ENCODE assay signal across 38 cellular contexts in genomic region chr12:25287610-25288009, GRCh38.
"Had no signal": no experiment of that assay in that cellular context is flagged by ENCODE, and none has a peak within 500 bp of the region (broad histone marks: within the 10 kb centered on the region; RNA-seq: fewer than 3 reads in every experiment).

No MANE protein-coding gene starts in this region.

- H3K9me3 Mint-ChIP-seq: activated naive CD4-positive, alpha-beta T cell treated with anti-CD3 and anti-CD28 coated beads, Interleukin-2, amount 10 ng/mL, durations not matched to agents 7 days and 5 days; activated naive CD8-positive, alpha-beta T cell treated with anti-CD3 and anti-CD28 coated beads for 36 hours; activated T-helper 17 cell treated with anti-CD3 and anti-CD28 coated beads, Interleukin-2, amount 50 U/mL, for 72 hours had no signal

- H3K4me1 Mint-ChIP-seq: activated T-helper 17 cell treated with anti-CD3 and anti-CD28 coated beads, Interleukin-2, amount 50 U/mL, for 72 hours; brain had no signal

- DNase-seq: activated effector memory CD4-positive, alpha-beta T cell treated with anti-CD3 and anti-CD28 coated beads, Interleukin-2, amount 50 U/mL, for 16 hours; activated effector memory CD4-positive, alpha-beta T cell treated with Interleukin-2 at 50 U/mL for 16 hours; activated gamma-delta T cell; activated gamma-delta T cell treated with Interleukin-2 at 50 U/mL for 16 hours; activated naive CD4-positive, alpha-beta T cell; activated naive CD4-positive, alpha-beta T cell treated with anti-CD3 and anti-CD28 coated beads for 36 hours; activated naive CD4-positive, alpha-beta T cell treated with anti-CD3 and anti-CD28 coated beads, Interleukin-2, amount 10 ng/mL, durations not matched to agents 7 days and 5 days; activated naive CD4-positive, alpha-beta T cell treated with anti-CD3 and anti-CD28 coated beads, Interleukin-2, amount 50 U/mL, for 16 hours; activated naive CD4-positive, alpha-beta T cell treated with Interleukin-2 at 50 U/mL for 16 hours; activated naive CD8-positive, alpha-beta T cell treated with anti-CD3 and anti-CD28 coated beads for 36 hours; activated naive CD8-positive, alpha-beta T cell treated with anti-CD3 and anti-CD28 coated beads, Interleukin-2, amount 10 ng/mL, durations not matched to agents 7 days and 5 days; activated naive CD8-positive, alpha-beta T cell treated with anti-CD3 and anti-CD28 coated beads, Interleukin-2, amount 50 U/mL, for 24 hours; activated T-cell treated with anti-CD3 and anti-CD28 coated beads, Interleukin-2, amount 50 U/mL, for 1 hour; activated T-cell treated with anti-CD3 and anti-CD28 coated beads, Interleukin-2, amount 50 U/mL, for 24 hours; activated T-cell treated with anti-CD3 and anti-CD28 coated beads, Interleukin-2, amount 50 U/mL, for 4 hours; activated T-cell treated with anti-CD3 and anti-CD28 coated beads, Interleukin-2, amount 50 U/mL, for 48 hours; activated T-cell treated with anti-CD3 and anti-CD28 coated beads, Interleukin-2, amount 50 U/mL, for 72 hours; adrenal gland; amniotic stem cell; amygdala; anterior cingulate cortex; aorta; body of pancreas; brain microvascular endothelial cell; caudate nucleus; central memory CD4-positive, alpha-beta T cell; cerebellar nuclear complex had no signal

- ATAC-seq: activated naive CD4-positive, alpha-beta T cell treated with anti-CD3 and anti-CD28 coated beads, Interleukin-2, amount 50 U/mL, for 72 hours; activated naive CD8-positive, alpha-beta T cell treated with anti-CD3 and anti-CD28 coated beads, Interleukin-2, amount 50 U/mL, for 24 hours; activated T-cell treated with anti-CD3 and anti-CD28 coated beads, Interleukin-2, amount 50 U/mL, for 4 hours; activated T-cell treated with anti-CD3 and anti-CD28 coated beads, Interleukin-2, amount 50 U/mL, for 72 hours; activated T-helper 17 cell treated with anti-CD3 and anti-CD28 coated beads, Interleukin-2, amount 50 U/mL, for 72 hours; body of pancreas had no signal

- H3K27ac Mint-ChIP-seq: activated naive CD4-positive, alpha-beta T cell treated with anti-CD3 and anti-CD28 coated beads for 36 hours; activated naive CD4-positive, alpha-beta T cell treated with anti-CD3 and anti-CD28 coated beads, Interleukin-2, amount 10 ng/mL, durations not matched to agents 7 days and 5 days; activated naive CD4-positive, alpha-beta T cell treated with anti-CD3 and anti-CD28 coated beads, Interleukin-2, amount 50 U/mL, for 24 hours; activated naive CD4-positive, alpha-beta T cell treated with anti-CD3 and anti-CD28 coated beads, Interleukin-2, amount 50 U/mL, for 72 hours; activated naive CD8-positive, alpha-beta T cell; activated naive CD8-positive, alpha-beta T cell treated with anti-CD3 and anti-CD28 coated beads for 36 hours; activated naive CD8-positive, alpha-beta T cell treated with anti-CD3 and anti-CD28 coated beads, Interleukin-2, amount 10 ng/mL, durations not matched to agents 7 days and 5 days; activated naive CD8-positive, alpha-beta T cell treated with anti-CD3 and anti-CD28 coated beads, Interleukin-2, amount 50 U/mL, for 24 hours; activated T-cell treated with anti-CD3 and anti-CD28 coated beads, Interleukin-2, amount 50 U/mL, for 24 hours; activated T-cell treated with anti-CD3 and anti-CD28 coated beads, Interleukin-2, amount 50 U/mL, for 72 hours; activated T-helper 1 cell treated with anti-CD3 and anti-CD28 coated beads, Interleukin-12 subunit alpha, Interleukin-12 subunit beta, Interleukin-2, Interleukin-4 antibody, amounts not matched to agents 30 ng/mL and 10 ng/mL and 1 ng/mL, durations not matched to agents 14 hours and 24 hours and 36 hours; activated T-helper 17 cell treated with anti-CD3 and anti-CD28 coated beads, Interleukin-2, amount 50 U/mL, for 72 hours; activated T-helper 2 cell treated with anti-CD3 and anti-CD28 coated beads, Interferon-gamma antibody, Interleukin-2, Interleukin-4, amounts not matched to agents 10 μg/mL and 5 μg/mL and 100 μg/mL, durations not matched to agents 14 hours and 24 hours and 36 hours; brain had no signal

- H3K4me3 Mint-ChIP-seq: activated naive CD4-positive, alpha-beta T cell treated with anti-CD3 and anti-CD28 coated beads for 36 hours; activated naive CD4-positive, alpha-beta T cell treated with anti-CD3 and anti-CD28 coated beads, Interleukin-2, amount 10 ng/mL, durations not matched to agents 7 days and 5 days; activated naive CD4-positive, alpha-beta T cell treated with anti-CD3 and anti-CD28 coated beads, Interleukin-2, amount 50 U/mL, for 24 hours; activated naive CD8-positive, alpha-beta T cell; activated naive CD8-positive, alpha-beta T cell treated with anti-CD3 and anti-CD28 coated beads for 36 hours; activated naive CD8-positive, alpha-beta T cell treated with anti-CD3 and anti-CD28 coated beads, Interleukin-2, amount 10 ng/mL, durations not matched to agents 7 days and 5 days; activated naive CD8-positive, alpha-beta T cell treated with anti-CD3 and anti-CD28 coated beads, Interleukin-2, amount 50 U/mL, for 24 hours; activated T-cell treated with anti-CD3 and anti-CD28 coated beads, Interleukin-2, amount 50 U/mL, for 24 hours; activated T-cell treated with anti-CD3 and anti-CD28 coated beads, Interleukin-2, amount 50 U/mL, for 4 hours; activated T-cell treated with anti-CD3 and anti-CD28 coated beads, Interleukin-2, amount 50 U/mL, for 72 hours; activated T-helper 1 cell treated with anti-CD3 and anti-CD28 coated beads, Interleukin-12 subunit alpha, Interleukin-12 subunit beta, Interleukin-2, Interleukin-4 antibody, amounts not matched to agents 30 ng/mL and 10 ng/mL and 1 ng/mL, durations not matched to agents 14 hours and 24 hours and 36 hours; activated T-helper 17 cell treated with anti-CD3 and anti-CD28 coated beads, Interleukin-2, amount 50 U/mL, for 72 hours; brain; central memory CD8-positive, alpha-beta T cell had no signal

- H3K27me3 Mint-ChIP-seq: activated naive CD4-positive, alpha-beta T cell treated with anti-CD3 and anti-CD28 coated beads, Interleukin-2, amount 10 ng/mL, durations not matched to agents 7 days and 5 days; activated naive CD4-positive, alpha-beta T cell treated with anti-CD3 and anti-CD28 coated beads, Interleukin-2, amount 50 U/mL, for 24 hours; activated naive CD8-positive, alpha-beta T cell; activated naive CD8-positive, alpha-beta T cell treated with anti-CD3 and anti-CD28 coated beads for 36 hours; activated naive CD8-positive, alpha-beta T cell treated with anti-CD3 and anti-CD28 coated beads, Interleukin-2, amount 50 U/mL, for 24 hours; activated T-cell treated with anti-CD3 and anti-CD28 coated beads, Interleukin-2, amount 50 U/mL, for 24 hours; central memory CD8-positive, alpha-beta T cell had no signal

- H3K36me3 Mint-ChIP-seq: activated naive CD4-positive, alpha-beta T cell treated with anti-CD3 and anti-CD28 coated beads, Interleukin-2, amount 10 ng/mL, durations not matched to agents 7 days and 5 days; activated naive CD4-positive, alpha-beta T cell treated with anti-CD3 and anti-CD28 coated beads, Interleukin-2, amount 50 U/mL, for 72 hours; activated naive CD8-positive, alpha-beta T cell treated with anti-CD3 and anti-CD28 coated beads for 36 hours; activated naive CD8-positive, alpha-beta T cell treated with anti-CD3 and anti-CD28 coated beads, Interleukin-2, amount 10 ng/mL, durations not matched to agents 7 days and 5 days; brain had no signal

- H3K27ac ChIP-seq: adrenal gland, ascending aorta, brain microvascular endothelial cell, breast epithelium, cardiac muscle cell had no signal
